In the genomic region with DNA sequence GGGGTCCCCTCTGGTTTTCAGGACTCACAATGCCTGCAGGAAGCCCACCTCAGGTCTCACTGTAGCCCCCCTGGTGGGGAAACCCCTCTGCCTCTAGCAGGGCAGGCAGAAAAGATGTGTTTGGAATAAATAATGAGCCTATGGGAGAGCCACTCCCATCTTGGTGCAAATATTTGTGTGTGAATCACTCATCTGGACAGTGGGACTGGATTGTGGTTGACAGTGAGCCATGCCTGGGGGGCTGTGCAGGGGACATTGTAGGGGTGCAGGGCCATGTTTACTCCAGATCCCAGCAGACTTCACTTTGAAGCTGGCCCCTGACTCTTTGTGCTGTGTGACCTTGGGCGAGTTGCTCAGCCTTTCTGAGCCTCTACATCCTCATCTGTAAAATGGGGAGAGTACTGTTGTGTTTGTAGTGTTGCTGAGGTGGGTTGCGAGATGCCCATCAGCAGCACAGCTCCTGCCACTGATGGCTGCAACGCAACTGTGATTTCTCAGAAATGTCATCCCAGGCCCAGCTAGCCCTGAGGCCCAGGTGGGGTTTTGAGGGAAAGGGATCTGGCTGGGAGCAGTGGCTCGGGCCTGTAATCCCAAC, we compare ENCODE assay signal across 1 cellular context.
TF ChIP-seq lines count a peak whose summit lies in the region.

No MANE protein-coding gene starts in this region.

TF ChIP-seq in HCT116, 20 proteins besides CTCF, POLR2A, EP300 and RAD21:
- TF ChIP-seq, protein P1, sequence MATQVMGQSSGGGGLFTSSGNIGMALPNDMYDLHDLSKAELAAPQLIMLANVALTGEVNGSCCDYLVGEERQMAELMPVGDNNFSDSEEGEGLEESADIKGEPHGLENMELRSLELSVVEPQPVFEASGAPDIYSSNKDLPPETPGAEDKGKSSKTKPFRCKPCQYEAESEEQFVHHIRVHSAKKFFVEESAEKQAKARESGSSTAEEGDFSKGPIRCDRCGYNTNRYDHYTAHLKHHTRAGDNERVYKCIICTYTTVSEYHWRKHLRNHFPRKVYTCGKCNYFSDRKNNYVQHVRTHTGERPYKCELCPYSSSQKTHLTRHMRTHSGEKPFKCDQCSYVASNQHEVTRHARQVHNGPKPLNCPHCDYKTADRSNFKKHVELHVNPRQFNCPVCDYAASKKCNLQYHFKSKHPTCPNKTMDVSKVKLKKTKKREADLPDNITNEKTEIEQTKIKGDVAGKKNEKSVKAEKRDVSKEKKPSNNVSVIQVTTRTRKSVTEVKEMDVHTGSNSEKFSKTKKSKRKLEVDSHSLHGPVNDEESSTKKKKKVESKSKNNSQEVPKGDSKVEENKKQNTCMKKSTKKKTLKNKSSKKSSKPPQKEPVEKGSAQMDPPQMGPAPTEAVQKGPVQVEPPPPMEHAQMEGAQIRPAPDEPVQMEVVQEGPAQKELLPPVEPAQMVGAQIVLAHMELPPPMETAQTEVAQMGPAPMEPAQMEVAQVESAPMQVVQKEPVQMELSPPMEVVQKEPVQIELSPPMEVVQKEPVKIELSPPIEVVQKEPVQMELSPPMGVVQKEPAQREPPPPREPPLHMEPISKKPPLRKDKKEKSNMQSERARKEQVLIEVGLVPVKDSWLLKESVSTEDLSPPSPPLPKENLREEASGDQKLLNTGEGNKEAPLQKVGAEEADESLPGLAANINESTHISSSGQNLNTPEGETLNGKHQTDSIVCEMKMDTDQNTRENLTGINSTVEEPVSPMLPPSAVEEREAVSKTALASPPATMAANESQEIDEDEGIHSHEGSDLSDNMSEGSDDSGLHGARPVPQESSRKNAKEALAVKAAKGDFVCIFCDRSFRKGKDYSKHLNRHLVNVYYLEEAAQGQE (IDR thresholded peaks at IDR 0.05; ENCODE audit: low read depth), result no peak
- TF ChIP-seq ELF1 (IDR thresholded peaks at IDR 0.05; ENCODE audit: borderline replicate concordance, low read depth), result no peak
- no peak for TF ChIP-seq POLR2AphosphoS5 (IDR thresholded peaks at IDR 0.05; ENCODE audit: low read depth, low read length)
- TF ChIP-seq SIN3A (IDR thresholded peaks at IDR 0.05; ENCODE audit: low read depth), result no peak
- no peak for TF ChIP-seq EZH2phosphoT487 (IDR thresholded peaks at IDR 0.05; ENCODE audit: borderline replicate concordance)
- TF ChIP-seq SP1 (IDR thresholded peaks at IDR 0.05; ENCODE audit: low read depth), result no peak
- TF ChIP-seq, protein P2, sequence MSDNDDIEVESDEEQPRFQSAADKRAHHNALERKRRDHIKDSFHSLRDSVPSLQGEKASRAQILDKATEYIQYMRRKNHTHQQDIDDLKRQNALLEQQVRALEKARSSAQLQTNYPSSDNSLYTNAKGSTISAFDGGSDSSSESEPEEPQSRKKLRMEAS (IDR thresholded peaks at IDR 0.05), result no peak
- no peak for TF ChIP-seq SRF (IDR thresholded peaks at IDR 0.05; ENCODE audit: low read depth)
- TF ChIP-seq CBX3 (IDR thresholded peaks at IDR 0.05; ENCODE audit: low read depth), result no peak
- TF ChIP-seq TCF7L2 (IDR thresholded peaks at IDR 0.05; ENCODE audit: borderline replicate concordance, extremely low read depth, insufficient read depth, insufficient read length), result no peak
- no peak for TF ChIP-seq FOSL1 (IDR thresholded peaks at IDR 0.05; ENCODE audit: low read depth)
- no peak for TF ChIP-seq EZH2 (IDR thresholded peaks at IDR 0.05)
- TF ChIP-seq, protein P3, sequence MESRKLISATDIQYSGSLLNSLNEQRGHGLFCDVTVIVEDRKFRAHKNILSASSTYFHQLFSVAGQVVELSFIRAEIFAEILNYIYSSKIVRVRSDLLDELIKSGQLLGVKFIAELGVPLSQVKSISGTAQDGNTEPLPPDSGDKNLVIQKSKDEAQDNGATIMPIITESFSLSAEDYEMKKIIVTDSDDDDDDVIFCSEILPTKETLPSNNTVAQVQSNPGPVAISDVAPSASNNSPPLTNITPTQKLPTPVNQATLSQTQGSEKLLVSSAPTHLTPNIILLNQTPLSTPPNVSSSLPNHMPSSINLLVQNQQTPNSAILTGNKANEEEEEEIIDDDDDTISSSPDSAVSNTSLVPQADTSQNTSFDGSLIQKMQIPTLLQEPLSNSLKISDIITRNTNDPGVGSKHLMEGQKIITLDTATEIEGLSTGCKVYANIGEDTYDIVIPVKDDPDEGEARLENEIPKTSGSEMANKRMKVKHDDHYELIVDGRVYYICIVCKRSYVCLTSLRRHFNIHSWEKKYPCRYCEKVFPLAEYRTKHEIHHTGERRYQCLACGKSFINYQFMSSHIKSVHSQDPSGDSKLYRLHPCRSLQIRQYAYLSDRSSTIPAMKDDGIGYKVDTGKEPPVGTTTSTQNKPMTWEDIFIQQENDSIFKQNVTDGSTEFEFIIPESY (IDR thresholded peaks at IDR 0.05; ENCODE audit: extremely low read depth, insufficient replicate concordance, low read length), result no peak
- TF ChIP-seq CEBPB (IDR thresholded peaks at IDR 0.05; ENCODE audit: low read depth), result no peak
